Comparison of ENCODE assay signal across 30 cellular contexts in the genomic region with DNA sequence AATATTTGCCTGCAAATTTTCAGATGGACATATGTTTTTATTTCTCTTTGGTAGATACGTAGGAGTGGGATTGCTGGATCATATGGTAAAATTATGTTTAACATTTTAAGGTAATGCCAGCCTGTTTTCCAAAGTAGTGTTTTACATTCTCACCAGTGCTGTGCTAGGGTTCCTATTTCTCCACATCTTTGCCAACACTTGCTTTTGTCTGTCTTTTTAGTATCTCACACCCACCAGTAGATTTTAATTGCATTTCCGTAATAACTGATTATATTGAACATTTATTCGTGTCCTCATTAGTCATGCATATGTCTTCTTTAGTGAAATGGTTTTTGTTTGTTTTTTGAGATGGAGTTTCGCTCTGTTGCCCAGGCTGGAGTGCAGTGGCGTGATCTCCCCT.
"Had no signal": no experiment of that assay in that cellular context is flagged by ENCODE, and none has a peak within 500 bp of the region (broad histone marks: within the 10 kb centered on the region; RNA-seq: fewer than 3 reads in every experiment).

No MANE protein-coding gene starts in this region.

- H2AFZ ChIP-seq: hepatocyte had no signal

- H3K4me3 ChIP-seq: colonic mucosa, coronary artery, dorsolateral prefrontal cortex, esophagus muscularis mucosa, esophagus squamous epithelium, gastrocnemius medialis, gastroesophageal sphincter, heart left ventricle, heart right ventricle, hepatocyte had no signal

- H3K4me2 ChIP-seq: hepatocyte had no signal

- H3K27ac Mint-ChIP-seq: dendritic cell treated with granulocyte-macrophage colony-stimulating factor and Interleukin-4, amounts not matched to agents 40 ng/mL and 50 ng/mL, for 4 days; effector memory CD8-positive, alpha-beta T cell; endodermal cell had no signal

- H3K27ac ChIP-seq: colonic mucosa, coronary artery, epithelial cell of prostate, esophagus muscularis mucosa, esophagus squamous epithelium, foreskin keratinocyte, gastrocnemius medialis, gastroesophageal sphincter, heart left ventricle, heart right ventricle, hepatocyte had no signal

- H3K9me3 Mint-ChIP-seq: effector memory CD8-positive, alpha-beta T cell had no signal

- H3K9me3 ChIP-seq: colonic mucosa, esophagus muscularis mucosa, esophagus squamous epithelium, gastrocnemius medialis, gastroesophageal sphincter, heart left ventricle, heart right ventricle had no signal

- FAIRE-seq: colon, endometrium, endothelial cell of umbilical vein, frontal cortex had no signal

- ATAC-seq: effector memory CD8-positive, alpha-beta T cell; esophagus mucosa; foreskin keratinocyte; gastrocnemius medialis; gastroesophageal sphincter had no signal

- H3K4me1 ChIP-seq: colonic mucosa, foreskin keratinocyte had no signal

- H3K36me3 ChIP-seq: colonic mucosa, esophagus muscularis mucosa, gastrocnemius medialis, gastroesophageal sphincter, heart left ventricle, heart right ventricle had no signal

- H3K27me3 ChIP-seq: colonic mucosa, dorsolateral prefrontal cortex, esophagus muscularis mucosa, esophagus squamous epithelium, foreskin keratinocyte, gastrocnemius medialis, gastroesophageal sphincter, heart left ventricle, heart right ventricle, hepatocyte had no signal

- H3K4me3 Mint-ChIP-seq: dendritic cell treated with granulocyte-macrophage colony-stimulating factor and Interleukin-4, amounts not matched to agents 40 ng/mL and 50 ng/mL, for 4 days; effector memory CD8-positive, alpha-beta T cell; endodermal cell had no signal

- DNase-seq: colonic mucosa; cortex of kidney; dermis blood vessel endothelial cell; dorsolateral prefrontal cortex; effector CD4-positive, alpha-beta T cell; effector CD8-positive, alpha-beta T cell; effector memory CD4-positive, alpha-beta T cell; effector memory CD8-positive, alpha-beta T cell; endodermal cell; erythroblast; esophagus squamous epithelium; foreskin fibroblast; foreskin keratinocyte; foreskin melanocyte; gastrocnemius medialis; glutamatergic neuron; head of caudate nucleus; heart left ventricle; heart right ventricle had no signal

- H3K27me3 Mint-ChIP-seq: dendritic cell treated with granulocyte-macrophage colony-stimulating factor and Interleukin-4, amounts not matched to agents 40 ng/mL and 50 ng/mL, for 4 days; effector memory CD8-positive, alpha-beta T cell had no signal
